Comparison of ENCODE assay signal across 22 cellular contexts in the genomic region with DNA sequence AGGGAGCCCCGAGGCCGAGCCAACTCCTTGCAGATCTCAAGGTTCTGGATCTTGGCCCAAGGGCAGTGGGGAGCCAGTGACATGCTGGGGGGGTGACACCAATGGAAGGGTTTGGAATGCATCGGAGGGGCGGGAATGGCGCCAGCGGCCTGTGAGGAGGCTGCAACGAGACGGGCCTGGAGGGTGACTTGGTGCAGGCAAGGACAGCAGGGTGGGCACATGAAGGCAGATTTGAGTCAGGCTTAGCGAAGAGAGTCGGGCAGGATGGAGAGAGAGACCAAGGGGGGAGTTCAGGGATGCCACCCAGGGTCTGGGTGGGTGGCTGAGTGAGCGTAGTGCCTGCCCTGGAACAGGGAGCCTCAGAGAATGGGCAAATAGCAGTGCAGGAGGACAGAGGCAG. TPM values are rescaled to one million over a fixed set of nuclear protein-coding genes. Genes with fewer than 3 reads are reported as not detected.
"Had no signal": no experiment of that assay in that cellular context is flagged by ENCODE, and none has a peak within 500 bp of the region (broad histone marks: within the 10 kb centered on the region; RNA-seq: fewer than 3 reads in every experiment).

No MANE protein-coding gene starts in this region.

- ATAC-seq: HepG2 had no signal

- H3K27me3 ChIP-seq: MG63 had no signal

- DNase-seq: IMR-90, Karpas-422, KG1, MG63, NCI-H1092, NCI-H1105 treated with DMSO at 0.1 percent for 48 hours, NCI-H1417 treated with DMSO at 0.1 percent for 48 hours, NCI-H146, NCI-H1694 treated with DMSO at 0.1 percent for 48 hours, NCI-H1930, NCI-H2081, NCI-H2171, NCI-H226, NCI-H510A, NCI-H524 treated with DMSO at 0.1 percent for 48 hours, NCI-H69, NCI-H774, Right ventricle myocardium superior, RPMI8226, SK-N-SH, SW 1271 had no signal

RNA-seq across cellular contexts. Expression of gene ELFN2, which starts 23.2 kb away (rescaled TPM):
- total RNA-seq: HepG2 had no signal
